Comparison of ENCODE assay signal across 16 cellular contexts in genomic region chr20:64239449-64240242, GRCh38. TPM values are rescaled to one million over a fixed set of nuclear protein-coding genes. Genes with fewer than 3 reads are reported as not detected.
DNase-seq lines count a peak whose midpoint lies in the region; ATAC-seq, FAIRE-seq and TF ChIP-seq lines count a peak whose summit lies in the region.
"Had no signal": no experiment of that assay in that cellular context is flagged by ENCODE, and none has a peak within 500 bp of the region (broad histone marks: within the 10 kb centered on the region; RNA-seq: fewer than 3 reads in every experiment).

No MANE protein-coding gene starts in this region.

- H3K4me3 ChIP-seq in HepG2 (replicated peaks in 1 of 3; ENCODE audit: insufficient read depth in 1 of 3, low read depth in 2 of 3, low read length in 3 of 3) (no peak overlapping the region), spleen (no peak overlapping the region), smooth muscle cell (no peak overlapping the region)
- H3K4me3 ChIP-seq: HAP-1 had no signal

- H3K27me3 Mint-ChIP-seq in activated T-cell treated with anti-CD3 and anti-CD28 coated beads, Interleukin-2, amount 50 U/mL, for 24 hours = peaks cover 9% of the 10 kb centered on the region

- H3K9ac ChIP-seq in HepG2 (ENCODE audit: insufficient read depth, low read depth, low read length) (no peak overlapping the region; the same call in 1 of the 2 replicates), smooth muscle cell (ENCODE audit: low read depth) (no peak overlapping the region)

- no peak overlapping the region for H3K27ac Mint-ChIP-seq in activated T-cell treated with anti-CD3 and anti-CD28 coated beads, Interleukin-2, amount 50 U/mL, for 24 hours

- in situ Hi-C loops in HepG2 (cut with HindIII; ENCODE audit: extremely low pct_ligation_motif_present, low pct_unique_long_range_greater_than_20kb) = no loop called here

- H3K4me2 ChIP-seq in HepG2 (ENCODE audit: low read depth, low read length) (no peak overlapping the region), smooth muscle cell (no peak overlapping the region)

- no peak for FAIRE-seq in HepG2 (lab: Jason Lieb, UNC)

- H3K9me3 Mint-ChIP-seq in activated T-cell treated with anti-CD3 and anti-CD28 coated beads, Interleukin-2, amount 50 U/mL, for 24 hours = no peaks in the 10 kb centered on the region

- WGBS in HepG2 (ENCODE audit: low lambda C conversion rate) = 90% methylated on average over 19 of the region's 19 CpGs
- WGBS in spleen, 5 donors = 86 to 91% (median 88%) methylated on average over 13 to 19 of the region's 19 CpGs
- 93% methylated on average over 19 of the region's 19 CpGs for WGBS in smooth muscle cell (ENCODE audit: low lambda C conversion rate)

- H3K9me3 ChIP-seq in HepG2 (ENCODE audit: low read length) (no peaks in the 10 kb centered on the region), spleen (no peaks in the 10 kb centered on the region), smooth muscle cell (replicated peaks; ENCODE audit: low read depth) (no peaks in the 10 kb centered on the region)
- H3K9me3 ChIP-seq: HAP-1 had no signal

- no peaks in the 10 kb centered on the region for H4K20me1 ChIP-seq in HepG2 (ENCODE audit: insufficient read depth, low read length)
- no peaks in the 10 kb centered on the region for H4K20me1 ChIP-seq in smooth muscle cell (ENCODE audit: low read depth)

- DNase-seq in activated T-cell treated with anti-CD3 and anti-CD28 coated beads, Interleukin-2, amount 50 U/mL, for 24 hours = peak; percentile 21
- DNase-seq in activated T-cell treated with anti-CD3 and anti-CD28 coated beads, Interleukin-2, amount 50 U/mL, for 48 hours = no peak
- DNase-seq in HepG2 (ENCODE audit: low spot score) (no peak), spleen (peak; percentile 48), HEK293T (ENCODE audit: extremely low spot score) (no peak), NCI-H1092 (lab: John Stamatoyannopoulos, UW) (no peak), smooth muscle cell (lab: John Stamatoyannopoulos, UW; ENCODE audit: unreplicated experiment) (no peak)
- DNase-seq: 8988T, C1 segment of cervical spinal cord, EL, Kasumi-1, NCI-H1417 treated with DMSO at 0.1 percent for 48 hours, NCI-H2029 treated with DMSO at 0.1 percent for 48 hours, NCI-H510A had no signal

- CTCF ChIA-PET in HepG2 (lab: Yijun Ruan, JAX; ENCODE audit: low intra/inter-chr PET ratio, low total read pairs) = interaction anchor here (2.9 kb wide), 1 partner anchor 46 kb away, joined by 9 read pairs; no protein-coding TSS in a partner anchor
- CTCF ChIA-PET in HEK293T (lab: Yijun Ruan, JAX) = no interaction called here

- peak; percentile 12 for ATAC-seq in HG03045 (IDR thresholded peaks at IDR 0.05; ENCODE audit: unreplicated experiment)
- ATAC-seq in HepG2 = no peak

- H3K4me1 ChIP-seq in HepG2 (ENCODE audit: insufficient read depth, low read length) (peaks cover 90% of the 10 kb centered on the region), spleen (no peaks in the 10 kb centered on the region), smooth muscle cell (ENCODE audit: low read depth) (no peaks in the 10 kb centered on the region)
- H3K4me1 ChIP-seq: HAP-1 had no signal

- no TSS peak for BruUV-seq in HepG2 (replicated peaks; lab: Mats Ljungman, UMichigan)

- TF ChIP-seq RAD21 in HepG2 (CRISPR knock-in tag; IDR thresholded peaks at IDR 0.05) = no peak

- POLR2A ChIA-PET in HepG2 (lab: Yijun Ruan, JAX) (interaction anchor here (0.6 to 9.6 kb wide), 2 partner anchors 15 to 19 kb away, joined by 3 to 157 read pairs; partner anchors contain the start of gene PCMTD2), HEK293T (lab: Yijun Ruan, JAX) (no interaction called here)

- intact Hi-C loops in HepG2 (cut with micrococcal nuclease; ENCODE audit: unreplicated experiment) = no loop called here
- intact Hi-C loops in spleen (cut with DNase I; ENCODE audit: low total_unique reads) = no loop called here

- H3K4me3 Mint-ChIP-seq in activated T-cell treated with anti-CD3 and anti-CD28 coated beads, Interleukin-2, amount 50 U/mL, for 24 hours = no peak overlapping the region

- TF ChIP-seq CTCF in HepG2 (CRISPR knock-in tag; IDR thresholded peaks at IDR 0.05) = no peak
- no peak for TF ChIP-seq CTCF in spleen (IDR thresholded peaks at IDR 0.05 in 8 of 11, conservative IDR thresholded peaks at IDR 0.05 in 3 of 11)
- no peak for TF ChIP-seq CTCF in smooth muscle cell (IDR thresholded peaks at IDR 0.05; ENCODE audit: borderline replicate concordance, insufficient read depth, poor library complexity, severe bottlenecking)

- H3K4me1 Mint-ChIP-seq in activated T-cell treated with anti-CD3 and anti-CD28 coated beads, Interleukin-2, amount 50 U/mL, for 24 hours (ENCODE audit: low read depth) = no peaks in the 10 kb centered on the region

- H3K27ac ChIP-seq in HepG2 (ENCODE audit: extremely low read length, insufficient read depth, low read length) (peak overlapping the region; percentile 69), spleen (no peak overlapping the region), smooth muscle cell (ENCODE audit: low read depth) (no peak overlapping the region)

- no peaks in the 10 kb centered on the region for H3K36me3 ChIP-seq in HepG2 (replicated peaks in 1 of 2; ENCODE audit: control insufficient read depth in 1 of 2, insufficient read depth in 2 of 2, low read length in 2 of 2)
- no peaks in the 10 kb centered on the region for H3K36me3 ChIP-seq in spleen
- no peaks in the 10 kb centered on the region for H3K36me3 ChIP-seq in smooth muscle cell (ENCODE audit: low read depth)
- H3K36me3 ChIP-seq: HAP-1 had no signal

- H2AFZ ChIP-seq in HepG2 (ENCODE audit: low read length) = no peak overlapping the region
- no peak overlapping the region for H2AFZ ChIP-seq in smooth muscle cell (ENCODE audit: low read depth)

- H3F3A ChIP-seq in smooth muscle cell (ENCODE audit: low read depth) = no peaks in the 10 kb centered on the region

- H3K27me3 ChIP-seq in HepG2 (ENCODE audit: control insufficient read depth in 1 of 2, insufficient read depth in 2 of 2, low read length in 2 of 2) (no peaks in the 10 kb centered on the region; a peak in 1 of 5 replicates), spleen (replicated peaks in 1 of 7) (peaks cover 0 to 8% (median 0%) of the 10 kb centered on the region in 7 donors), smooth muscle cell (ENCODE audit: low read depth) (no peaks in the 10 kb centered on the region)

- TF ChIP-seq POLR2A in HepG2 (IDR thresholded peaks at IDR 0.05; ENCODE audit: insufficient read depth in 1 of 2, low read depth in 2 of 2, low read length in 2 of 2) (no peak), spleen (IDR thresholded peaks at IDR 0.05) (no peak)

- H3K36me3 Mint-ChIP-seq in activated T-cell treated with anti-CD3 and anti-CD28 coated beads, Interleukin-2, amount 50 U/mL, for 24 hours (ENCODE audit: low read depth) = no peaks in the 10 kb centered on the region

- TF ChIP-seq EP300 in HepG2 (IDR thresholded peaks at IDR 0.05; ENCODE audit: low read depth in 2 of 2, low read length in 2 of 2) (no peak), HepG2 (CRISPR knock-in tag; IDR thresholded peaks at IDR 0.05; ENCODE audit: borderline replicate concordance) (no peak)

- H3K79me2 ChIP-seq in HepG2 (ENCODE audit: insufficient read depth, low read length) = no peaks in the 10 kb centered on the region
- no peaks in the 10 kb centered on the region for H3K79me2 ChIP-seq in smooth muscle cell (ENCODE audit: low read depth)

TF ChIP-seq in HEK293T, 16 proteins besides CTCF, POLR2A, EP300 and RAD21:
- TF ChIP-seq BHLHE40 (IDR thresholded peaks at IDR 0.05; ENCODE audit: borderline replicate concordance) (no peak), FOXK2 (IDR thresholded peaks at IDR 0.05) (no peak)

RNA-seq across cellular contexts. Expression of gene PCMTD2, which starts 15.9 kb away (rescaled TPM):
- 47.0 and 50.5 TPM in 2 replicates for total RNA-seq in HepG2 (2016; rRNA removed; fragmentation: Illumina TruSeq; extraction: Trizol)
- total RNA-seq in HepG2 (2016; cell fraction: cytosol; rRNA removed; fragmentation: Illumina TruSeq; extraction: Trizol; ENCODE audit: low read depth) = 5.3 and 6.4 TPM in 2 replicates
- 44.0 and 57.6 TPM in 2 replicates for total RNA-seq in HepG2 (2016; cell fraction: insoluble cytoplasmic fraction; rRNA removed; fragmentation: Illumina TruSeq; extraction: Trizol)
- 23.6 and 27.0 TPM in 2 replicates for total RNA-seq in HepG2 (2016; cell fraction: membrane; rRNA removed; fragmentation: Illumina TruSeq; extraction: Trizol)
- 52.1 and 60.5 TPM in 2 replicates for total RNA-seq in HepG2 (2016; cell fraction: nucleus; rRNA removed; fragmentation: Illumina TruSeq; extraction: Trizol)
- 66.3 and 76.9 TPM in 2 replicates for polyA plus RNA-seq in HepG2 (2011; rRNA removed)
- 40.5 and 52.8 TPM in 2 replicates for polyA plus RNA-seq in HepG2 (2011; cell fraction: cytosol; rRNA removed)
- 117 and 148 TPM in 2 replicates for polyA plus RNA-seq in HepG2 (2011; cell fraction: nucleus; rRNA removed)
- polyA plus RNA-seq in HepG2 (2012) = 58.6 and 62.1 TPM in 2 replicates
- 1.5 and 2.4 TPM in 2 replicates for polyA plus RNA-seq in HepG2 (2016; cell fraction: cytosol; fragmentation: Illumina TruSeq; extraction: Trizol; ENCODE audit: low read depth)
- polyA plus RNA-seq in HepG2 (2016; cell fraction: insoluble cytoplasmic fraction; fragmentation: Illumina TruSeq; extraction: Trizol; ENCODE audit: low read depth) = 41.2 and 44.9 TPM in 2 replicates
- 10.2 and 12.5 TPM in 2 replicates for polyA plus RNA-seq in HepG2 (2016; cell fraction: membrane; fragmentation: Illumina TruSeq; extraction: Trizol; ENCODE audit: low read depth)
- polyA plus RNA-seq in HepG2 (2016; cell fraction: nucleus; fragmentation: Illumina TruSeq; extraction: Trizol; ENCODE audit: insufficient read depth, low read depth) = 134 and 146 TPM in 2 replicates
- polyA minus RNA-seq in HepG2 (2011; rRNA and poly(A)+ RNA removed; ENCODE audit: low replicate concordance) = 20.0 and 41.6 TPM in 2 replicates
- 36.8 and 46.1 TPM in 2 replicates for polyA minus RNA-seq in HepG2 (2011; cell fraction: cytosol; rRNA and poly(A)+ RNA removed)
- polyA minus RNA-seq in HepG2 (2011; cell fraction: nucleus; rRNA and poly(A)+ RNA removed) = 78.9 and 107 TPM in 2 replicates
- 100 to 1,000 TPM in 1 of 7 donors, 10 to 100 TPM in 6; 55.4 to 104 (median 78.1) TPM for total RNA-seq in spleen
- 10 to 100 TPM; 36.0 to 38.5 (median 37.3) TPM for polyA plus RNA-seq in spleen
- total RNA-seq in smooth muscle cell = 45.3 and 74.9 TPM in 2 replicates
- polyA plus RNA-seq in smooth muscle cell = 15.4 and 18.9 TPM in 2 replicates

Comparison
In these comparisons a context has a peak if more than half of its experiments do, and no peak if none do; other contexts are left out.
1. DNase-seq: peak in activated T-cell treated with anti-CD3 and anti-CD28 coated beads, Interleukin-2, amount 50 U/mL, for 24 hours (single experiment) and spleen (single experiment); none in activated T-cell treated with anti-CD3 and anti-CD28 coated beads, Interleukin-2, amount 50 U/mL, for 48 hours (0 of 2), HepG2 (single experiment), HEK293T (single experiment), NCI-H1092 (single experiment) and smooth muscle cell (single experiment).